17 cellular contexts compared by ENCODE assay signal in genomic region chr7:101899616-101900015, GRCh38.
DNase-seq lines count a peak whose midpoint lies in the region; ATAC-seq and TF ChIP-seq lines count a peak whose summit lies in the region.
"Had no signal": no experiment of that assay in that cellular context is flagged by ENCODE, and none has a peak within 500 bp of the region (broad histone marks: within the 10 kb centered on the region; RNA-seq: fewer than 3 reads in every experiment).

No MANE protein-coding gene starts in this region.

- H3K27ac ChIP-seq in DND-41 (ENCODE audit: low read length), result 0 out of 2 replicates have a peak overlapping the region, but pooled peaks have one; percentile 6
- peak overlapping the region; percentile 2; the same call in 1 of the 2 replicates for H3K27ac ChIP-seq in SU-DHL-6 (ENCODE audit: low read depth, low read length)
- H3K27ac ChIP-seq in gastroesophageal sphincter, result peak overlapping the region in 3 of 4 donors; percentile 49 to 80 (median 67)
- H3K27ac ChIP-seq in skeletal muscle tissue (ENCODE audit: low read depth, low read length), result peak overlapping the region; percentile 83
- no peak overlapping the region for H3K27ac ChIP-seq in tibial nerve

- WGBS in gastroesophageal sphincter (ENCODE audit: low coverage in 1 of 2), 2 donors, result 56 to 67% methylated on average over 5 to 7 of the region's 7 CpGs
- WGBS in tibial nerve, 2 donors, result 77 to 90% methylated on average over 7 of the region's 7 CpGs

- H3K9me3 ChIP-seq in DND-41 (ENCODE audit: insufficient read depth, low read length, severe bottlenecking) (no peaks in the 10 kb centered on the region), SU-DHL-6 (ENCODE audit: insufficient read depth, low read length) (no peaks in the 10 kb centered on the region), gastroesophageal sphincter (no peaks in the 10 kb centered on the region), skeletal muscle tissue (ENCODE audit: control insufficient read depth in 3 of 3, low read length in 3 of 3) (no peaks in the 10 kb centered on the region), tibial nerve (no peaks in the 10 kb centered on the region)
- H3K9me3 ChIP-seq: HAP-1 had no signal

- ATAC-seq in DND-41 (ENCODE audit: insufficient read depth, low read depth) (no peak; the same call in 2 of the 3 replicates), gastroesophageal sphincter (no peak), HG02610 (IDR thresholded peaks at IDR 0.05; ENCODE audit: unreplicated experiment) (no peak), HG03045 (IDR thresholded peaks at IDR 0.05; ENCODE audit: unreplicated experiment) (no peak)
- ATAC-seq: activated naive CD4-positive, alpha-beta T cell treated with anti-CD3 and anti-CD28 coated beads, Interleukin-2, amount 50 U/mL, for 72 hours had no signal

- H4K20me1 ChIP-seq in DND-41 (ENCODE audit: insufficient read depth, low read length) (peaks cover 74% of the 10 kb centered on the region), SU-DHL-6 (ENCODE audit: low read depth, low read length) (peaks cover 16% of the 10 kb centered on the region)

- H3K4me3 ChIP-seq in DND-41 (ENCODE audit: low read depth in 1 of 2, low read length in 2 of 2) (no peak overlapping the region), SU-DHL-6 (ENCODE audit: insufficient read depth, low read length, poor library complexity, severe bottlenecking) (no peak overlapping the region), gastroesophageal sphincter (peak overlapping the region in 1 of 2 donors; percentile 42), skeletal muscle tissue (ENCODE audit: low read length in 3 of 3) (peak overlapping the region; percentile 65 to 70 (median 67)), tibial nerve (no peak overlapping the region)
- H3K4me3 ChIP-seq: HAP-1 had no signal

- DNase-seq in DND-41 (no peak), tibial nerve (ENCODE audit: low spot score in 2 of 2) (no peak), SIG-M5 treated with dmso at 0.1 percent for 504 hours (lab: John Stamatoyannopoulos, UW; ENCODE audit: unreplicated experiment) (no peak)
- DNase-seq: activated CD4-positive, alpha-beta T cell treated with anti-CD3 and anti-CD28 coated beads, Interleukin-2, amount 50 U/mL, for 1 hour; activated T-cell treated with anti-CD3 and anti-CD28 coated beads, Interleukin-2, amount 50 U/mL, for 1 hour; AML-193; DMS153; NCI-H1105; NK-92 treated with Interleukin-12 subunit alpha and Interleukin-12 subunit beta, amount 100 ng/mL, for 24 hours; SHP77 had no signal

- H3K27me3 ChIP-seq in DND-41 (ENCODE audit: insufficient read depth, low read length, poor library complexity), result no peaks in the 10 kb centered on the region
- H3K27me3 ChIP-seq in SU-DHL-6 (ENCODE audit: low read length), result no peaks in the 10 kb centered on the region
- no peaks in the 10 kb centered on the region for H3K27me3 ChIP-seq in gastroesophageal sphincter
- no peaks in the 10 kb centered on the region for H3K27me3 ChIP-seq in skeletal muscle tissue (ENCODE audit: control insufficient read depth in 3 of 3, insufficient read depth in 3 of 3, low read length in 3 of 3)
- no peaks in the 10 kb centered on the region for H3K27me3 ChIP-seq in tibial nerve

- H3K4me2 ChIP-seq in DND-41 (ENCODE audit: insufficient read depth, low read length) (no peak overlapping the region), SU-DHL-6 (ENCODE audit: low read depth, low read length, poor library complexity, severe bottlenecking) (no peak overlapping the region)

- H3K79me2 ChIP-seq in DND-41 (ENCODE audit: insufficient read depth, low read length) (peaks cover 97% of the 10 kb centered on the region), SU-DHL-6 (ENCODE audit: insufficient read depth, low read length) (peaks cover 100% of the 10 kb centered on the region)

- H3K9me2 ChIP-seq in SU-DHL-6 (replicated peaks; ENCODE audit: insufficient read depth, low read length), result no peaks in the 10 kb centered on the region

- no peak for TF ChIP-seq EP300 in gastroesophageal sphincter (IDR thresholded peaks at IDR 0.05)
- no peak for TF ChIP-seq EP300 in tibial nerve (IDR thresholded peaks at IDR 0.05)

- no peak overlapping the region for H3K9ac ChIP-seq in DND-41 (ENCODE audit: low read depth, low read length)
- H3K9ac ChIP-seq in SU-DHL-6 (ENCODE audit: low read length), result no peak overlapping the region
- peak overlapping the region; percentile 34 to 82 (median 77) for H3K9ac ChIP-seq in skeletal muscle tissue (ENCODE audit: low read depth in 1 of 3, low read length in 3 of 3)

- peaks cover 21% of the 10 kb centered on the region for H3F3A ChIP-seq in SU-DHL-6 (ENCODE audit: insufficient read depth)

- H3K36me3 ChIP-seq in DND-41 (ENCODE audit: insufficient read depth, low read length), result peaks cover 6% of the 10 kb centered on the region
- H3K36me3 ChIP-seq in SU-DHL-6 (ENCODE audit: low read length), result peaks cover 8% of the 10 kb centered on the region; the same call in 1 of the 2 replicates
- no peaks in the 10 kb centered on the region for H3K36me3 ChIP-seq in gastroesophageal sphincter
- H3K36me3 ChIP-seq in skeletal muscle tissue (ENCODE audit: control insufficient read depth in 3 of 3, insufficient read depth in 3 of 3, low read length in 3 of 3), result peaks cover 0 to 3% (median 0%) of the 10 kb centered on the region in 3 donors
- H3K36me3 ChIP-seq in tibial nerve, result no peaks in the 10 kb centered on the region
- H3K36me3 ChIP-seq: HAP-1 had no signal

- H3K4me1 ChIP-seq in DND-41 (ENCODE audit: insufficient read depth, low read length) (peaks cover 3% of the 10 kb centered on the region; the same call in 1 of the 2 replicates), gastroesophageal sphincter (peaks cover 0 to 73% (median 18%) of the 10 kb centered on the region in 3 donors), skeletal muscle tissue (ENCODE audit: control insufficient read depth in 3 of 3, insufficient read depth in 3 of 3, low read length in 3 of 3) (peaks cover 44 to 69% (median 68%) of the 10 kb centered on the region in 3 donors), tibial nerve (peaks cover 0 to 30% (median 7%) of the 10 kb centered on the region in 4 donors)
- H3K4me1 ChIP-seq: HAP-1 had no signal

- H2AFZ ChIP-seq in DND-41 (ENCODE audit: low read depth, low read length) (no peak overlapping the region), SU-DHL-6 (ENCODE audit: low read depth, low read length, severe bottlenecking) (no peak overlapping the region)

- TF ChIP-seq POLR2A in gastroesophageal sphincter (IDR thresholded peaks at IDR 0.05) (no peak), tibial nerve (IDR thresholded peaks at IDR 0.05) (no peak)

- TF ChIP-seq CTCF in DND-41 (IDR thresholded peaks at IDR 0.05; ENCODE audit: borderline replicate concordance, extremely low read depth, low read length, poor library complexity, severe bottlenecking), result no peak
- TF ChIP-seq CTCF in SU-DHL-6 (IDR thresholded peaks at IDR 0.05; ENCODE audit: insufficient read depth, low read length, poor library complexity, severe bottlenecking), result no peak
- no peak for TF ChIP-seq CTCF in gastroesophageal sphincter (IDR thresholded peaks at IDR 0.05)
- TF ChIP-seq CTCF in tibial nerve (IDR thresholded peaks at IDR 0.05), result no peak

Comparison
In these comparisons a context has a peak if more than half of its experiments do, and no peak if none do; other contexts are left out.
1. H3K27ac ChIP-seq: peak in DND-41 (single experiment), SU-DHL-6 (single experiment), gastroesophageal sphincter (3 of 4) and skeletal muscle tissue (single experiment); none in tibial nerve (0 of 4).
2. H3K4me3 ChIP-seq: peak in skeletal muscle tissue (3 of 3); none in DND-41 (0 of 2), SU-DHL-6 (single experiment) and tibial nerve (0 of 4).
3. H3K9ac ChIP-seq: peak in skeletal muscle tissue (3 of 3); none in DND-41 (single experiment) and SU-DHL-6 (single experiment).